ENCODE assay signal across 1 cellular context in the genomic region with DNA sequence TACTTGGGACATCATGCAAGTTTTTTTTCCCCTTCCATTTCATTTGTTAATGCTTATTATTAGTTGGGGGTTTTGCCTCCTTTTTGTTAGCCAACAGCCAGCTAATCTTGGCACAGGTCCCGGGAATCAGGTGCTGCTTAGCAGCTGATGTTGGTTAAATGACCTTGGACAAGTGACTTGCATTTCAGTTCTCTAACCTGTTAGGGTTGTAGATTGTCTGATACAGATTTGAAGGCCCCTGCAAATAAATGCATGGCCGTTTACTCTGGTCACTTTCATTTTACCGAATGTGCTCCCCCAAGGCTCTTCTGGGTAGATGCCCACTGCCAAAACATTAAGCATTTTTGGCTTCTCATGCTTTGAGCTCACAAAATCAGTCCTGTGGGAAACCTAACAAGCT.
TF ChIP-seq lines count a peak whose summit lies in the region.

No MANE protein-coding gene starts in this region.

TF ChIP-seq in HepG2, 621 proteins besides CTCF, POLR2A, EP300 and RAD21 (continued from another document and continues in another):
- TF ChIP-seq, protein P1, sequence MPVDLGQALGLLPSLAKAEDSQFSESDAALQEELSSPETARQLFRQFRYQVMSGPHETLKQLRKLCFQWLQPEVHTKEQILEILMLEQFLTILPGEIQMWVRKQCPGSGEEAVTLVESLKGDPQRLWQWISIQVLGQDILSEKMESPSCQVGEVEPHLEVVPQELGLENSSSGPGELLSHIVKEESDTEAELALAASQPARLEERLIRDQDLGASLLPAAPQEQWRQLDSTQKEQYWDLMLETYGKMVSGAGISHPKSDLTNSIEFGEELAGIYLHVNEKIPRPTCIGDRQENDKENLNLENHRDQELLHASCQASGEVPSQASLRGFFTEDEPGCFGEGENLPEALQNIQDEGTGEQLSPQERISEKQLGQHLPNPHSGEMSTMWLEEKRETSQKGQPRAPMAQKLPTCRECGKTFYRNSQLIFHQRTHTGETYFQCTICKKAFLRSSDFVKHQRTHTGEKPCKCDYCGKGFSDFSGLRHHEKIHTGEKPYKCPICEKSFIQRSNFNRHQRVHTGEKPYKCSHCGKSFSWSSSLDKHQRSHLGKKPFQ (CRISPR knock-in tag; IDR thresholded peaks at IDR 0.05; ENCODE audit: insufficient replicate concordance), result no peak
- peak; percentile 68; the same call in 1 of the 2 replicates for TF ChIP-seq NCOR1 (IDR thresholded peaks at IDR 0.05; ENCODE audit: borderline replicate concordance, low read length)
- TF ChIP-seq ZNF282 (IDR thresholded peaks at IDR 0.05; ENCODE audit: partially characterized antibody), result no peak
- peak; percentile 66; the same call in 1 of the 2 replicates for TF ChIP-seq HDAC2 (CRISPR knock-in tag; IDR thresholded peaks at IDR 0.05)
- TF ChIP-seq ZNF44 (CRISPR knock-in tag; IDR thresholded peaks at IDR 0.05), result no peak
- TF ChIP-seq, protein P2, sequence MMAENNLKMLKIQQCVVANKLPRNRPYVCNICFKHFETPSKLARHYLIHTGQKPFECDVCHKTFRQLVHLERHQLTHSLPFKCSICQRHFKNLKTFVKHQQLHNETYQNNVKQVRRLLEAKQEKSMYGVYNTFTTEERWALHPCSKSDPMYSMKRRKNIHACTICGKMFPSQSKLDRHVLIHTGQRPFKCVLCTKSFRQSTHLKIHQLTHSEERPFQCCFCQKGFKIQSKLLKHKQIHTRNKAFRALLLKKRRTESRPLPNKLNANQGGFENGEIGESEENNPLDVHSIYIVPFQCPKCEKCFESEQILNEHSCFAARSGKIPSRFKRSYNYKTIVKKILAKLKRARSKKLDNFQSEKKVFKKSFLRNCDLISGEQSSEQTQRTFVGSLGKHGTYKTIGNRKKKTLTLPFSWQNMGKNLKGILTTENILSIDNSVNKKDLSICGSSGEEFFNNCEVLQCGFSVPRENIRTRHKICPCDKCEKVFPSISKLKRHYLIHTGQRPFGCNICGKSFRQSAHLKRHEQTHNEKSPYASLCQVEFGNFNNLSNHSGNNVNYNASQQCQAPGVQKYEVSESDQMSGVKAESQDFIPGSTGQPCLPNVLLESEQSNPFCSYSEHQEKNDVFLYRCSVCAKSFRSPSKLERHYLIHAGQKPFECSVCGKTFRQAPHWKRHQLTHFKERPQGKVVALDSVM (CRISPR knock-in tag; IDR thresholded peaks at IDR 0.05), result no peak
- no peak for TF ChIP-seq ZNF263 (CRISPR knock-in tag; IDR thresholded peaks at IDR 0.05)
- TF ChIP-seq ZNF543 (CRISPR knock-in tag; IDR thresholded peaks at IDR 0.05), result no peak
- TF ChIP-seq, protein P3, sequence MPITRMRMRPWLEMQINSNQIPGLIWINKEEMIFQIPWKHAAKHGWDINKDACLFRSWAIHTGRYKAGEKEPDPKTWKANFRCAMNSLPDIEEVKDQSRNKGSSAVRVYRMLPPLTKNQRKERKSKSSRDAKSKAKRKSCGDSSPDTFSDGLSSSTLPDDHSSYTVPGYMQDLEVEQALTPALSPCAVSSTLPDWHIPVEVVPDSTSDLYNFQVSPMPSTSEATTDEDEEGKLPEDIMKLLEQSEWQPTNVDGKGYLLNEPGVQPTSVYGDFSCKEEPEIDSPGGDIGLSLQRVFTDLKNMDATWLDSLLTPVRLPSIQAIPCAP (CRISPR knock-in tag; IDR thresholded peaks at IDR 0.05; ENCODE audit: low read depth), result no peak
- TF ChIP-seq RBAK (CRISPR knock-in tag; IDR thresholded peaks at IDR 0.05), result no peak
- 0 out of 2 replicates have a peak, but pooled peaks have one; percentile 46 for TF ChIP-seq SIN3A (IDR thresholded peaks at IDR 0.05; ENCODE audit: borderline replicate concordance, low read depth, low read length)
- TF ChIP-seq KDM3A (CRISPR knock-in tag; IDR thresholded peaks at IDR 0.05; ENCODE audit: low read depth), result no peak
- TF ChIP-seq HMG20A (CRISPR knock-in tag; IDR thresholded peaks at IDR 0.05; ENCODE audit: borderline replicate concordance), result peak; percentile 59; the same call in 1 of the 2 replicates
- peak; percentile 99 for TF ChIP-seq RBM22 (optimal IDR thresholded peaks at IDR 0.05; ENCODE audit: low read length)
- no peak for TF ChIP-seq CCAR2 (optimal IDR thresholded peaks at IDR 0.05; ENCODE audit: low read depth, low read length)
- TF ChIP-seq, protein P4, sequence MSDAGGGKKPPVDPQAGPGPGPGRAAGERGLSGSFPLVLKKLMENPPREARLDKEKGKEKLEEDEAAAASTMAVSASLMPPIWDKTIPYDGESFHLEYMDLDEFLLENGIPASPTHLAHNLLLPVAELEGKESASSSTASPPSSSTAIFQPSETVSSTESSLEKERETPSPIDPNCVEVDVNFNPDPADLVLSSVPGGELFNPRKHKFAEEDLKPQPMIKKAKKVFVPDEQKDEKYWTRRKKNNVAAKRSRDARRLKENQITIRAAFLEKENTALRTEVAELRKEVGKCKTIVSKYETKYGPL (CRISPR knock-in tag; IDR thresholded peaks at IDR 0.05), result no peak
- TF ChIP-seq SRY (CRISPR knock-in tag; IDR thresholded peaks at IDR 0.05), result no peak
- TF ChIP-seq ZNF232 (CRISPR knock-in tag; IDR thresholded peaks at IDR 0.05; ENCODE audit: borderline replicate concordance), result no peak
- TF ChIP-seq, protein P5, sequence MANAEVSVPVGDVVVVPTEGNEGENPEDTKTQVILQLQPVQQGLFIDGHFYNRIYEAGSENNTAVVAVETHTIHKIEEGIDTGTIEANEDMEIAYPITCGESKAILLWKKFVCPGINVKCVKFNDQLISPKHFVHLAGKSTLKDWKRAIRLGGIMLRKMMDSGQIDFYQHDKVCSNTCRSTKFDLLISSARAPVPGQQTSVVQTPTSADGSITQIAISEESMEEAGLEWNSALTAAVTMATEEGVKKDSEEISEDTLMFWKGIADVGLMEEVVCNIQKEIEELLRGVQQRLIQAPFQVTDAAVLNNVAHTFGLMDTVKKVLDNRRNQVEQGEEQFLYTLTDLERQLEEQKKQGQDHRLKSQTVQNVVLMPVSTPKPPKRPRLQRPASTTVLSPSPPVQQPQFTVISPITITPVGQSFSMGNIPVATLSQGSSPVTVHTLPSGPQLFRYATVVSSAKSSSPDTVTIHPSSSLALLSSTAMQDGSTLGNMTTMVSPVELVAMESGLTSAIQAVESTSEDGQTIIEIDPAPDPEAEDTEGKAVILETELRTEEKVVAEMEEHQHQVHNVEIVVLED (CRISPR knock-in tag; IDR thresholded peaks at IDR 0.05; ENCODE audit: borderline replicate concordance), result no peak
- peak; percentile 31 for TF ChIP-seq CCDC6 (CRISPR knock-in tag; IDR thresholded peaks at IDR 0.05)
- TF ChIP-seq ZNF660 (CRISPR knock-in tag; IDR thresholded peaks at IDR 0.05; ENCODE audit: borderline replicate concordance, low read depth), result no peak
- TF ChIP-seq ZFX (CRISPR knock-in tag; IDR thresholded peaks at IDR 0.05; ENCODE audit: low read depth), result peak; percentile 37
- no peak for TF ChIP-seq ZNF816 (CRISPR knock-in tag; IDR thresholded peaks at IDR 0.05; ENCODE audit: borderline replicate concordance)
- peak; percentile 42; the same call in 1 of the 2 replicates for TF ChIP-seq PPARG (CRISPR knock-in tag; conservative IDR thresholded peaks at IDR 0.05)
- no peak for TF ChIP-seq AGO1 (IDR thresholded peaks at IDR 0.05; ENCODE audit: low read depth, low read length, poor library complexity, severe bottlenecking)
- TF ChIP-seq, protein P6, sequence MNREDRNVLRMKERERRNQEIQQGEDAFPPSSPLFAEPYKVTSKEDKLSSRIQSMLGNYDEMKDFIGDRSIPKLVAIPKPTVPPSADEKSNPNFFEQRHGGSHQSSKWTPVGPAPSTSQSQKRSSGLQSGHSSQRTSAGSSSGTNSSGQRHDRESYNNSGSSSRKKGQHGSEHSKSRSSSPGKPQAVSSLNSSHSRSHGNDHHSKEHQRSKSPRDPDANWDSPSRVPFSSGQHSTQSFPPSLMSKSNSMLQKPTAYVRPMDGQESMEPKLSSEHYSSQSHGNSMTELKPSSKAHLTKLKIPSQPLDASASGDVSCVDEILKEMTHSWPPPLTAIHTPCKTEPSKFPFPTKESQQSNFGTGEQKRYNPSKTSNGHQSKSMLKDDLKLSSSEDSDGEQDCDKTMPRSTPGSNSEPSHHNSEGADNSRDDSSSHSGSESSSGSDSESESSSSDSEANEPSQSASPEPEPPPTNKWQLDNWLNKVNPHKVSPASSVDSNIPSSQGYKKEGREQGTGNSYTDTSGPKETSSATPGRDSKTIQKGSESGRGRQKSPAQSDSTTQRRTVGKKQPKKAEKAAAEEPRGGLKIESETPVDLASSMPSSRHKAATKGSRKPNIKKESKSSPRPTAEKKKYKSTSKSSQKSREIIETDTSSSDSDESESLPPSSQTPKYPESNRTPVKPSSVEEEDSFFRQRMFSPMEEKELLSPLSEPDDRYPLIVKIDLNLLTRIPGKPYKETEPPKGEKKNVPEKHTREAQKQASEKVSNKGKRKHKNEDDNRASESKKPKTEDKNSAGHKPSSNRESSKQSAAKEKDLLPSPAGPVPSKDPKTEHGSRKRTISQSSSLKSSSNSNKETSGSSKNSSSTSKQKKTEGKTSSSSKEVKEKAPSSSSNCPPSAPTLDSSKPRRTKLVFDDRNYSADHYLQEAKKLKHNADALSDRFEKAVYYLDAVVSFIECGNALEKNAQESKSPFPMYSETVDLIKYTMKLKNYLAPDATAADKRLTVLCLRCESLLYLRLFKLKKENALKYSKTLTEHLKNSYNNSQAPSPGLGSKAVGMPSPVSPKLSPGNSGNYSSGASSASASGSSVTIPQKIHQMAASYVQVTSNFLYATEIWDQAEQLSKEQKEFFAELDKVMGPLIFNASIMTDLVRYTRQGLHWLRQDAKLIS (CRISPR knock-in tag; IDR thresholded peaks at IDR 0.05), result peak; percentile 42; the same call in 1 of the 2 replicates
- TF ChIP-seq ZNF17 (CRISPR knock-in tag; IDR thresholded peaks at IDR 0.05), result no peak
- no peak for TF ChIP-seq THYN1 (CRISPR knock-in tag; IDR thresholded peaks at IDR 0.05; ENCODE audit: borderline replicate concordance, low read depth)
- TF ChIP-seq GLI4 (CRISPR knock-in tag; IDR thresholded peaks at IDR 0.05; ENCODE audit: borderline replicate concordance), result no peak
- TF ChIP-seq SP140L (CRISPR knock-in tag; IDR thresholded peaks at IDR 0.05; ENCODE audit: borderline replicate concordance), result 0 out of 2 replicates have a peak, but pooled peaks have one; percentile 30
- TF ChIP-seq, protein P7, sequence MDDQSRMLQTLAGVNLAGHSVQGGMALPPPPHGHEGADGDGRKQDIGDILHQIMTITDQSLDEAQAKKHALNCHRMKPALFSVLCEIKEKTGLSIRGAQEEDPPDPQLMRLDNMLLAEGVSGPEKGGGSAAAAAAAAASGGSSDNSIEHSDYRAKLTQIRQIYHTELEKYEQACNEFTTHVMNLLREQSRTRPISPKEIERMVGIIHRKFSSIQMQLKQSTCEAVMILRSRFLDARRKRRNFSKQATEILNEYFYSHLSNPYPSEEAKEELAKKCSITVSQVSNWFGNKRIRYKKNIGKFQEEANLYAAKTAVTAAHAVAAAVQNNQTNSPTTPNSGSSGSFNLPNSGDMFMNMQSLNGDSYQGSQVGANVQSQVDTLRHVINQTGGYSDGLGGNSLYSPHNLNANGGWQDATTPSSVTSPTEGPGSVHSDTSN (CRISPR knock-in tag; IDR thresholded peaks at IDR 0.05; ENCODE audit: borderline replicate concordance), result no peak
- TF ChIP-seq ETV5 (CRISPR knock-in tag; IDR thresholded peaks at IDR 0.05; ENCODE audit: borderline replicate concordance), result no peak
- TF ChIP-seq SOX5 (CRISPR knock-in tag; IDR thresholded peaks at IDR 0.05; ENCODE audit: borderline replicate concordance), result peak; percentile 58; the same call in 1 of the 2 replicates
- TF ChIP-seq, protein P8, sequence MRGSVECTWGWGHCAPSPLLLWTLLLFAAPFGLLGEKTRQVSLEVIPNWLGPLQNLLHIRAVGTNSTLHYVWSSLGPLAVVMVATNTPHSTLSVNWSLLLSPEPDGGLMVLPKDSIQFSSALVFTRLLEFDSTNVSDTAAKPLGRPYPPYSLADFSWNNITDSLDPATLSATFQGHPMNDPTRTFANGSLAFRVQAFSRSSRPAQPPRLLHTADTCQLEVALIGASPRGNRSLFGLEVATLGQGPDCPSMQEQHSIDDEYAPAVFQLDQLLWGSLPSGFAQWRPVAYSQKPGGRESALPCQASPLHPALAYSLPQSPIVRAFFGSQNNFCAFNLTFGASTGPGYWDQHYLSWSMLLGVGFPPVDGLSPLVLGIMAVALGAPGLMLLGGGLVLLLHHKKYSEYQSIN (CRISPR knock-in tag; IDR thresholded peaks at IDR 0.05; ENCODE audit: borderline replicate concordance), result no peak
- TF ChIP-seq ARHGAP35 (CRISPR knock-in tag; IDR thresholded peaks at IDR 0.05; ENCODE audit: borderline replicate concordance), result 0 out of 2 replicates have a peak, but pooled peaks have one; percentile 14
- TF ChIP-seq CC2D1A (CRISPR knock-in tag; IDR thresholded peaks at IDR 0.05), result no peak
- TF ChIP-seq HES4 (CRISPR knock-in tag; IDR thresholded peaks at IDR 0.05; ENCODE audit: borderline replicate concordance), result no peak
- no peak for TF ChIP-seq PTBP1 (IDR thresholded peaks at IDR 0.05; ENCODE audit: low read depth, low read length, poor library complexity, severe bottlenecking)
- no peak for TF ChIP-seq ZNF251 (CRISPR knock-in tag; IDR thresholded peaks at IDR 0.05)
- TF ChIP-seq, protein P9, sequence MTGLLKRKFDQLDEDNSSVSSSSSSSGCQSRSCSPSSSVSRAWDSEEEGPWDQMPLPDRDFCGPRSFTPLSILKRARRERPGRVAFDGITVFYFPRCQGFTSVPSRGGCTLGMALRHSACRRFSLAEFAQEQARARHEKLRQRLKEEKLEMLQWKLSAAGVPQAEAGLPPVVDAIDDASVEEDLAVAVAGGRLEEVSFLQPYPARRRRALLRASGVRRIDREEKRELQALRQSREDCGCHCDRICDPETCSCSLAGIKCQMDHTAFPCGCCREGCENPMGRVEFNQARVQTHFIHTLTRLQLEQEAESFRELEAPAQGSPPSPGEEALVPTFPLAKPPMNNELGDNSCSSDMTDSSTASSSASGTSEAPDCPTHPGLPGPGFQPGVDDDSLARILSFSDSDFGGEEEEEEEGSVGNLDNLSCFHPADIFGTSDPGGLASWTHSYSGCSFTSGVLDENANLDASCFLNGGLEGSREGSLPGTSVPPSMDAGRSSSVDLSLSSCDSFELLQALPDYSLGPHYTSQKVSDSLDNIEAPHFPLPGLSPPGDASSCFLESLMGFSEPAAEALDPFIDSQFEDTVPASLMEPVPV (CRISPR knock-in tag; IDR thresholded peaks at IDR 0.05), result no peak
- 0 out of 2 replicates have a peak, but pooled peaks have one; percentile 38 for TF ChIP-seq SMAD3 (CRISPR knock-in tag; IDR thresholded peaks at IDR 0.05)
- no peak for TF ChIP-seq ZNF776 (CRISPR knock-in tag; IDR thresholded peaks at IDR 0.05)
- no peak for TF ChIP-seq DR1 (CRISPR knock-in tag; IDR thresholded peaks at IDR 0.05)
- TF ChIP-seq ATM (IDR thresholded peaks at IDR 0.05; ENCODE audit: borderline replicate concordance), result no peak
